ENCODE assay signal across 19 cellular contexts in genomic region chr2:167729911-167730310, GRCh38.
DNase-seq lines count a peak whose midpoint lies in the region; ATAC-seq and TF ChIP-seq lines count a peak whose summit lies in the region.
"Had no signal": no experiment of that assay in that cellular context is flagged by ENCODE, and none has a peak within 500 bp of the region (broad histone marks: within the 10 kb centered on the region; RNA-seq: fewer than 3 reads in every experiment).

No MANE protein-coding gene starts in this region.

- no peaks in the 10 kb centered on the region for H3K36me3 ChIP-seq in gastrocnemius medialis
- no peaks in the 10 kb centered on the region for H3K36me3 ChIP-seq in esophagus squamous epithelium

- no peaks in the 10 kb centered on the region for H3K27me3 ChIP-seq in gastrocnemius medialis
- no peaks in the 10 kb centered on the region for H3K27me3 ChIP-seq in esophagus squamous epithelium

- peaks cover 24 to 35% of the 10 kb centered on the region in 2 donors for H3K4me1 ChIP-seq in gastrocnemius medialis
- H3K4me1 ChIP-seq in esophagus squamous epithelium = no peaks in the 10 kb centered on the region

- H3K27ac ChIP-seq in gastrocnemius medialis = peak overlapping the region; percentile 6 to 59 (median 44)
- no peak overlapping the region for H3K27ac ChIP-seq in esophagus squamous epithelium
- no peak overlapping the region for H3K27ac ChIP-seq in RWPE1
- H3K27ac ChIP-seq: SK-N-MC had no signal

- TF ChIP-seq CTCF in gastrocnemius medialis (IDR thresholded peaks at IDR 0.05 in 4 of 5, conservative IDR thresholded peaks at IDR 0.05 in 1 of 5) (no peak), esophagus squamous epithelium (IDR thresholded peaks at IDR 0.05) (no peak), RWPE1 (conservative IDR thresholded peaks at IDR 0.05; ENCODE audit: low read depth) (no peak)

- H3K4me3 ChIP-seq in gastrocnemius medialis = no peak overlapping the region
- H3K4me3 ChIP-seq in esophagus squamous epithelium = no peak overlapping the region
- H3K4me3 ChIP-seq: GM12878, SK-N-MC had no signal

- WGBS in esophagus squamous epithelium, 2 donors = 83 to 87% methylated on average over 3 of the region's 3 CpGs

- DNase-seq in NCI-H2227 (lab: John Stamatoyannopoulos, UW; ENCODE audit: unreplicated experiment) (peak; percentile 21), NCI-H748 treated with DMSO at 0.1 percent for 48 hours (lab: John Stamatoyannopoulos, UW) (peak; percentile 31), hippocampal formation (lab: John Stamatoyannopoulos, UW) (peak; percentile 12 to 13), gastrocnemius medialis (no peak), esophagus squamous epithelium (lab: John Stamatoyannopoulos, UW) (no peak), RKO (ENCODE audit: low spot score) (no peak), RWPE1 (ENCODE audit: low spot score) (no peak)
- DNase-seq: CD4-positive, CD25-positive, alpha-beta regulatory T cell; COR-L47; DMS79 treated with DMSO at 0.1 percent for 48 hours; Kasumi-1; NCI-H1417; NCI-H187 treated with DMSO at 0.1 percent for 48 hours; NCI-H2107; NCI-H446; NCI-H526 had no signal

- TF ChIP-seq POLR2A in gastrocnemius medialis (IDR thresholded peaks at IDR 0.05) (no peak), esophagus squamous epithelium (IDR thresholded peaks at IDR 0.05) (no peak)

- peak; percentile 35 to 42 for ATAC-seq in gastrocnemius medialis
- ATAC-seq: GM12878, Panc1 had no signal

- CTCF ChIA-PET in RWPE1 (lab: Yijun Ruan, JAX) = no interaction called here

- intact Hi-C loops in gastrocnemius medialis (cut with DNase I; ENCODE audit: low total_unique reads) (no loop called here), esophagus squamous epithelium (cut with DNase I) (no loop called here)

- POLR2A ChIA-PET in RWPE1 (lab: Yijun Ruan, JAX; ENCODE audit: low non-redundant PET) = no interaction called here

- in situ Hi-C loops in gastrocnemius medialis (cut with MboI; ENCODE audit: low sequenced_read_pairs in 4 of 4) = no loop called here

- H3K9me3 ChIP-seq in gastrocnemius medialis (no peaks in the 10 kb centered on the region), esophagus squamous epithelium (no peaks in the 10 kb centered on the region)

Comparison
In these comparisons a context has a peak if more than half of its experiments do, and no peak if none do; other contexts are left out.
1. DNase-seq: peak in NCI-H2227 (single experiment), NCI-H748 treated with DMSO at 0.1 percent for 48 hours (single experiment) and hippocampal formation (2 of 2); none in gastrocnemius medialis (0 of 2), esophagus squamous epithelium (single experiment), RKO (single experiment) and RWPE1 (single experiment).
2. H3K27ac ChIP-seq: peak in gastrocnemius medialis (4 of 4); none in esophagus squamous epithelium (0 of 4) and RWPE1 (single experiment).